9 cellular contexts compared by ENCODE assay signal in genomic region chr9:112752334-112753110, GRCh38. TPM values are rescaled to one million over a fixed set of nuclear protein-coding genes. Genes with fewer than 3 reads are reported as not detected.
DNase-seq lines count a peak whose midpoint lies in the region; ATAC-seq and TF ChIP-seq lines count a peak whose summit lies in the region.
"Had no signal": no experiment of that assay in that cellular context is flagged by ENCODE, and none has a peak within 500 bp of the region (broad histone marks: within the 10 kb centered on the region; RNA-seq: fewer than 3 reads in every experiment).

No MANE protein-coding gene starts in this region.

- H3K36me3 Mint-ChIP-seq in CD4-positive, alpha-beta T cell (ENCODE audit: low read depth), result no peaks in the 10 kb centered on the region
- H3K36me3 Mint-ChIP-seq in chondrocyte (ENCODE audit: low read depth), result no peaks in the 10 kb centered on the region

- H3K36me3 ChIP-seq in Loucy (ENCODE audit: insufficient read depth, low read length) (no peaks in the 10 kb centered on the region), neural cell (ENCODE audit: insufficient read depth, low read length) (no peaks in the 10 kb centered on the region)

- TF ChIP-seq EP300 in neural cell (conservative IDR thresholded peaks at IDR 0.05; ENCODE audit: poor library complexity, severe bottlenecking), result no peak

- H3K9me3 ChIP-seq in CD4-positive, alpha-beta T cell (ENCODE audit: control insufficient read depth, low read length), result no peaks in the 10 kb centered on the region
- H3K9me3 ChIP-seq in Loucy (ENCODE audit: insufficient read depth, low read depth, low read length) (no peaks in the 10 kb centered on the region), neural cell (ENCODE audit: low read length) (no peaks in the 10 kb centered on the region)

- H3K27ac ChIP-seq in CD4-positive, alpha-beta T cell (ENCODE audit: low read depth, low read length), result no peak overlapping the region
- H3K27ac ChIP-seq in neural cell (ENCODE audit: low read length), result no peak overlapping the region

- POLR2A ChIA-PET in CD4-positive, alpha-beta T cell (lab: Charles Lee), result no interaction called here

- CTCF ChIA-PET in CD4-positive, alpha-beta T cell (lab: Charles Lee), result interaction anchor here (1.1 to 1.8 kb wide), 2 partner anchors 40 kb away, joined by 3 to 8 read pairs; no protein-coding TSS in a partner anchor

- ATAC-seq in CD4-positive, alpha-beta T cell (ENCODE audit: poor library complexity), result no peak
- ATAC-seq in HG02798 (IDR thresholded peaks at IDR 0.05; ENCODE audit: poor library complexity, unreplicated experiment), result no peak

- H3K27me3 ChIP-seq in CD4-positive, alpha-beta T cell (ENCODE audit: control insufficient read depth, insufficient read depth, low read length), result no peaks in the 10 kb centered on the region
- no peaks in the 10 kb centered on the region for H3K27me3 ChIP-seq in Loucy (ENCODE audit: insufficient read depth, low read length, poor library complexity, severe bottlenecking)
- H3K27me3 ChIP-seq in neural cell (ENCODE audit: insufficient read depth, low read depth, low read length), result no peaks in the 10 kb centered on the region

- peak overlapping the region; percentile 91 for H3K4me3 Mint-ChIP-seq in CD4-positive, alpha-beta T cell
- H3K4me3 Mint-ChIP-seq in chondrocyte (ENCODE audit: unreplicated experiment), result peak overlapping the region; percentile 83

- no peak for TF ChIP-seq CTCF in CD4-positive, alpha-beta T cell (IDR thresholded peaks at IDR 0.05)
- TF ChIP-seq CTCF in Loucy (conservative IDR thresholded peaks at IDR 0.05; ENCODE audit: low read length) (no peak), chondrocyte (IDR thresholded peaks at IDR 0.05) (no peak), neural cell (IDR thresholded peaks at IDR 0.05; ENCODE audit: poor library complexity, severe bottlenecking) (no peak), GM10266 (IDR thresholded peaks at IDR 0.05; ENCODE audit: control insufficient read depth, insufficient read depth, low read depth, missing control alignments) (no peak)

- H3K27ac Mint-ChIP-seq in CD4-positive, alpha-beta T cell, result peak overlapping the region; percentile 79
- peak overlapping the region; percentile 92 for H3K27ac Mint-ChIP-seq in chondrocyte (ENCODE audit: unreplicated experiment)

- peaks cover 3% of the 10 kb centered on the region for H4K20me1 ChIP-seq in Loucy (ENCODE audit: insufficient read depth, low read length, poor library complexity, severe bottlenecking)
- no peaks in the 10 kb centered on the region for H4K20me1 ChIP-seq in neural cell (ENCODE audit: insufficient read depth)

- H3K4me3 ChIP-seq in Loucy (ENCODE audit: low read length, poor library complexity, severe bottlenecking), result no peak overlapping the region
- H3K4me3 ChIP-seq in neural cell (ENCODE audit: low read length), result peak overlapping the region; percentile 98

- no peak overlapping the region for H2AFZ ChIP-seq in Loucy (ENCODE audit: low read length)
- H2AFZ ChIP-seq in neural cell (ENCODE audit: low read depth, low read length), result no peak overlapping the region

- H3F3A ChIP-seq in Loucy (ENCODE audit: low read depth), result no peaks in the 10 kb centered on the region
- H3F3A ChIP-seq in neural cell (ENCODE audit: insufficient read depth, low read length, poor library complexity, severe bottlenecking), result no peaks in the 10 kb centered on the region

- H3K27me3 Mint-ChIP-seq in CD4-positive, alpha-beta T cell, result no peaks in the 10 kb centered on the region
- H3K27me3 Mint-ChIP-seq in chondrocyte (ENCODE audit: low read depth), result no peaks in the 10 kb centered on the region

- H3K4me1 ChIP-seq in Loucy (ENCODE audit: insufficient read depth, low read length, poor library complexity, severe bottlenecking), result peaks cover 40% of the 10 kb centered on the region

- intact Hi-C loops in CD4-positive, alpha-beta T cell (cut with DNase I, micrococcal nuclease), result loop anchor here (5.0 to 10.0 kb wide), 3 partner anchors 35 to 858 kb away; partner anchors contain the start of gene UGCG (in 1 of the 2)

- no peak overlapping the region for H3K9ac ChIP-seq in Loucy (ENCODE audit: low read depth, low read length, poor library complexity, severe bottlenecking)
- peak overlapping the region; percentile 82 for H3K9ac ChIP-seq in neural cell (ENCODE audit: low read length)

- peak overlapping the region; percentile 86 for H3K4me2 ChIP-seq in Loucy (ENCODE audit: low read depth, low read length, poor library complexity, severe bottlenecking)
- no peak overlapping the region for H3K4me2 ChIP-seq in neural cell (ENCODE audit: low read length)

- no peak for DNase-seq in CD4-positive, alpha-beta T cell
- DNase-seq in chondrocyte (ENCODE audit: low spot score), result no peak
- DNase-seq in NCI-H524 treated with DMSO at 0.1 percent for 48 hours (lab: John Stamatoyannopoulos, UW), result no peak
- no peak for DNase-seq in SKM-1 treated with dmso at 0.1 percent for 144 hours (lab: John Stamatoyannopoulos, UW; ENCODE audit: unreplicated experiment)
- DNase-seq in GM10266 (ENCODE audit: extremely low spot score), result no peak
- DNase-seq: Kasumi-1 had no signal

- H3K9me2 ChIP-seq in Loucy (replicated peaks; ENCODE audit: low read depth, low read length) (no peaks in the 10 kb centered on the region), neural cell (ENCODE audit: insufficient read depth, low read length) (no peaks in the 10 kb centered on the region)

- H3K79me2 ChIP-seq in Loucy (ENCODE audit: insufficient read depth, low read length) (no peaks in the 10 kb centered on the region), neural cell (replicated peaks; ENCODE audit: insufficient read depth, low read length) (peaks cover 30% of the 10 kb centered on the region)

- no peaks in the 10 kb centered on the region for H3K9me3 Mint-ChIP-seq in CD4-positive, alpha-beta T cell
- no peaks in the 10 kb centered on the region for H3K9me3 Mint-ChIP-seq in chondrocyte (ENCODE audit: low read depth)

- TF ChIP-seq RAD21 in neural cell (conservative IDR thresholded peaks at IDR 0.05), result no peak

- H3K4me1 Mint-ChIP-seq in CD4-positive, alpha-beta T cell (ENCODE audit: low read depth), result peaks cover 70% of the 10 kb centered on the region
- peaks cover 69% of the 10 kb centered on the region for H3K4me1 Mint-ChIP-seq in chondrocyte (ENCODE audit: low read depth)

TF ChIP-seq in neural cell, 6 proteins besides CTCF, POLR2A, EP300 and RAD21:
- TF ChIP-seq MXI1 (conservative IDR thresholded peaks at IDR 0.05; ENCODE audit: poor library complexity, severe bottlenecking) (no peak), TAF1 (IDR thresholded peaks at IDR 0.05; ENCODE audit: low read depth) (no peak), SMC3 (conservative IDR thresholded peaks at IDR 0.05; ENCODE audit: poor library complexity) (no peak), REST (IDR thresholded peaks at IDR 0.05; ENCODE audit: borderline replicate concordance) (no peak), EZH2 (IDR thresholded peaks at IDR 0.05; ENCODE audit: borderline replicate concordance, insufficient read depth, low read length, poor library complexity, severe bottlenecking) (no peak), POLR2AphosphoS5 (IDR thresholded peaks at IDR 0.05) (no peak)

RNA-seq across cellular contexts. Expression of gene SNX30, which starts 2.0 kb away (rescaled TPM):
- 1 to 10 TPM; 5.2 to 5.8 TPM for total RNA-seq in CD4-positive, alpha-beta T cell
- total RNA-seq in chondrocyte, result 14.5 to 20.1 TPM (median 19.9 TPM) in 3 replicates
- 30.0 and 31.5 TPM in 2 replicates for polyA plus RNA-seq in neural cell
- 60.6 and 64.4 TPM in 2 replicates for polyA minus RNA-seq in neural cell

RNA-seq across cellular contexts. Expression of gene INIP, which starts 34.6 kb away (rescaled TPM):
- 1 to 10 TPM; 7.8 to 9.1 TPM for total RNA-seq in CD4-positive, alpha-beta T cell
- total RNA-seq in chondrocyte, result 20.6 to 22.7 TPM (median 22.0 TPM) in 3 replicates
- 53.5 and 64.7 TPM in 2 replicates for polyA plus RNA-seq in neural cell
- polyA minus RNA-seq in neural cell, result 51.9 and 60.8 TPM in 2 replicates
